Comparison of ENCODE assay signal across 8 cellular contexts in genomic region chr12:21234395-21234794, GRCh38.
"Had no signal": no experiment of that assay in that cellular context is flagged by ENCODE, and none has a peak within 500 bp of the region (broad histone marks: within the 10 kb centered on the region; RNA-seq: fewer than 3 reads in every experiment).

No MANE protein-coding gene starts in this region.

- H3K9ac ChIP-seq: KMS-11 had no signal

- H3K4me2 ChIP-seq: KMS-11 had no signal

- DNase-seq: IMR-90, Karpas-422, KBM-7, KG1 had no signal

- H3K27ac ChIP-seq: HL-60, KMS-11 had no signal

- ATAC-seq: HepG2 had no signal

- FAIRE-seq: HepG2, HTR-8/SVneo had no signal
